Comparison of ENCODE assay signal across 8 cellular contexts in the genomic region with DNA sequence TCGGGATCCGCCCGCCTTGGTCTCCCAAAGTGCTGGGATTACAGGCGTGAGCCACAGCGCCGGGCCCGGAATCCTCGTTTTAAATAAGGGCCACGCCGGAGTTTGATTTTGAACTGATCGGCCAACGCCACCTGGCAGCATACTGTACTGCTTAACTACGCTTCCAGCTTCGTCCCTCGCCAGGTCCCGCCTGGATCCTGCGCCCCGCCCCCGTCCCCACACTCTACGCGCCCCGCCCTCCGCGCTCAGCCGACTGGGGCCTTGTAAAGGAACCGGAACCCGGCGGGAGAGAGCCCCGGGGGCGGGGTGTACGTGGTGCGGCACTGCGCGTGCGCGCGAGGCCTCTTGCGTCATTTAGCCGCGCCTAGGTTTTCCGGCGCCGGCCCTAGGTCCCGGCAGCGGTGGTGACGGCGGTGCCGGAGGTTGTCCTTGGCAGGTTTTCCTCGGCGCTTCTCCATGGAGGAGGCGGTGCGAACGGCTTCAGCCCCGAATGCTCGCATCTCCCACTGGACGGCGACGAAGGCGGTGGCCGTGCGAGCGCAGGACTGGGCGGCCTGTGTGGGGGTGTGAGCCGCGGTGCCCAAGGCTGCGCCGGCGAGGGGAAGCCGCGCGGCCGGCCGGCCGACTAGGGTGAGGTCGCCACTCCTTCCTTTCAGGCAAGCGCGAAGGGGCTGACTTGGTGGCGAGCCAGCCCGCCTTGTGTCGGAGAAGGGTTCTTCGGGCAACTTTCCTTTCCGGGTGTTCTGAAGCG.
DNase-seq lines count a peak whose midpoint lies in the region; ATAC-seq and TF ChIP-seq lines count a peak whose summit lies in the region.

A gene (plus strand): TSS at position 375 of the 751 bp plus-strand sequence. CDS start 13,066 bp downstream, outside the sequence.

- ATAC-seq in GM19035 (IDR thresholded peaks at IDR 0.05; ENCODE audit: unreplicated experiment) (peak; percentile 85), HG03354 (IDR thresholded peaks at IDR 0.05; ENCODE audit: poor library complexity, severe bottlenecking, unreplicated experiment) (peak; percentile 80)
- peak; percentile 96 to 97 for ATAC-seq in activated CD4-positive, CD25-positive, alpha-beta regulatory T cell treated with anti-CD3 and anti-CD28 coated beads, Interleukin-2, amount 50 U/mL, for 24 hours

- no peak; the same call in 1 of the 2 replicates for TF ChIP-seq CTCF in AG09319 (IDR thresholded peaks at IDR 0.05; ENCODE audit: low read depth, low read length)

- peak; percentile 96 for DNase-seq in AG09319 (ENCODE audit: extremely low read depth, low read depth)
- DNase-seq in NCI-H446 treated with DMSO at 0.1 percent for 48 hours (lab: John Stamatoyannopoulos, UW): peak; percentile 95
- DNase-seq in cerebellar cortex (ENCODE audit: low spot score): peak; percentile 98
- peak; percentile 99 for DNase-seq in islet precursor cell
- peak; percentile 97 to 99 (median 97) for DNase-seq in stimulated activated CD4-positive, alpha-beta T cell treated with anti-CD3 and anti-CD28 coated beads, Interleukin-12 subunit alpha, Interleukin-12 subunit beta, amount 100 ng/mL, for 48 hours (ENCODE audit: low read depth in 2 of 3, low spot score in 1 of 3)

Comparison
In these comparisons a context has a peak if more than half of its experiments do, and no peak if none do; other contexts are left out.
1. Peak in every context shown above with its lines: DNase-seq and ATAC-seq.